Comparison of ENCODE assay signal across 20 cellular contexts in genomic region chr18:46641917-46642316, GRCh38. TPM values are rescaled to one million over a fixed set of nuclear protein-coding genes. Genes with fewer than 3 reads are reported as not detected.
"Had no signal": no experiment of that assay in that cellular context is flagged by ENCODE, and none has a peak within 500 bp of the region (broad histone marks: within the 10 kb centered on the region; RNA-seq: fewer than 3 reads in every experiment).

No MANE protein-coding gene starts in this region.

- H3K9me3 ChIP-seq: mucosa of descending colon, neutrophil, transverse colon had no signal

- H3K4me3 ChIP-seq: mucosa of descending colon, skin epidermis, transverse colon had no signal

- H3K27me3 ChIP-seq: brain microvascular endothelial cell, transverse colon had no signal

- ATAC-seq: effector memory CD8-positive, alpha-beta T cell; left lobe of liver; mucosa of descending colon; natural killer cell had no signal

- H3K36me3 ChIP-seq: brain microvascular endothelial cell, neutrophil, transverse colon had no signal

- H3K27ac ChIP-seq: brain microvascular endothelial cell, neutrophil, skin epidermis, transverse colon had no signal

- DNase-seq: activated CD4-positive, alpha-beta T cell treated with anti-CD3 and anti-CD28 coated beads, Interleukin-2, amount 10 ng/mL, durations not matched to agents 7 days and 5 days; activated CD8-positive, alpha-beta memory T cell treated with anti-CD3 and anti-CD28 coated beads, Interleukin-2, amount 50 U/mL, for 48 hours; activated naive CD8-positive, alpha-beta T cell treated with anti-CD3 and anti-CD28 coated beads for 36 hours; brain microvascular endothelial cell; cerebellar nuclear complex; dermis blood vessel endothelial cell; effector memory CD8-positive, alpha-beta T cell; islet precursor cell; mucosa of descending colon; natural killer cell; posterior cingulate gyrus; stimulated activated CD4-positive, alpha-beta T cell treated with anti-CD3 and anti-CD28 coated beads, Interleukin-15, amount 100 ng/mL, for 24 hours; stimulated activated CD4-positive, alpha-beta T cell treated with anti-CD3 and anti-CD28 coated beads, Interleukin-4, amount 100 ng/mL, for 24 hours; stimulated activated CD8-positive, alpha-beta memory T cell treated with anti-CD3 and anti-CD28 coated beads, Interleukin-4, amount 100 ng/mL, for 48 hours; stimulated activated naive CD4-positive, alpha-beta T cell treated with Interleukin-2 at 50 U/mL for 16 hours; transverse colon had no signal

- H3K4me1 ChIP-seq: transverse colon had no signal

RNA-seq across cellular contexts. Expression of gene LOXHD1, which starts 15.1 kb away (rescaled TPM):
- total RNA-seq: fibroblast of lung, left lobe of liver had no signal
- polyA plus RNA-seq: fibroblast of lung had no signal
